Comparison of ENCODE assay signal across 18 cellular contexts in genomic region chr11:131430466-131431176, GRCh38.
DNase-seq lines count a peak whose midpoint lies in the region; ATAC-seq, FAIRE-seq and TF ChIP-seq lines count a peak whose summit lies in the region.
"Had no signal": no experiment of that assay in that cellular context is flagged by ENCODE, and none has a peak within 500 bp of the region (broad histone marks: within the 10 kb centered on the region; RNA-seq: fewer than 3 reads in every experiment).

No MANE protein-coding gene starts in this region.

- peak overlapping the region; percentile 11 for H3K27ac ChIP-seq in AG04450 (ENCODE audit: low read depth, low read length)
- H3K27ac ChIP-seq: colonic mucosa, gastrocnemius medialis had no signal

- DNase-seq in AG04450 (ENCODE audit: low read depth, low spot score) (no peak), M059J (ENCODE audit: low read depth) (peak; percentile 4), bronchial epithelial cell (ENCODE audit: low read depth) (peak; percentile 86), kidney tubule cell (ENCODE audit: low spot score) (peak; percentile 20), NCI-H2107 treated with DMSO at 0.1 percent for 48 hours (lab: John Stamatoyannopoulos, UW; ENCODE audit: unreplicated experiment) (no peak)
- DNase-seq: activated CD4-positive, alpha-beta T cell treated with anti-CD3 and anti-CD28 coated beads, Interleukin-2, amount 10 ng/mL, durations not matched to agents 7 days and 5 days; activated naive CD4-positive, alpha-beta T cell; aorta; colonic mucosa; gastrocnemius medialis; H7; NCI-H1092 treated with DMSO at 0.1 percent for 48 hours; NCI-H774 had no signal

- no peaks in the 10 kb centered on the region for H3K27me3 ChIP-seq in AG04450 (ENCODE audit: control insufficient read depth, insufficient read depth, low read length)
- H3K27me3 ChIP-seq in bronchial epithelial cell (ENCODE audit: control insufficient read depth, insufficient read depth, low read length): no peaks in the 10 kb centered on the region
- H3K27me3 ChIP-seq: colonic mucosa, gastrocnemius medialis had no signal

- no peak for TF ChIP-seq CTCF in AG04450 (IDR thresholded peaks at IDR 0.05; ENCODE audit: low read depth, low read length)
- TF ChIP-seq CTCF in bronchial epithelial cell (IDR thresholded peaks at IDR 0.05; ENCODE audit: insufficient read depth, low read length, severe bottlenecking): no peak

- no peak for ATAC-seq in HG03469 (IDR thresholded peaks at IDR 0.05; ENCODE audit: unreplicated experiment)
- ATAC-seq in HG02571 (IDR thresholded peaks at IDR 0.05; ENCODE audit: unreplicated experiment): no peak
- ATAC-seq in GM18867 (IDR thresholded peaks at IDR 0.05; ENCODE audit: unreplicated experiment): no peak
- ATAC-seq: gastrocnemius medialis, K562 had no signal

- H3K9me3 ChIP-seq in AG04450 (ENCODE audit: control insufficient read depth, insufficient read depth, low read length): no peaks in the 10 kb centered on the region
- H3K9me3 ChIP-seq: colonic mucosa, gastrocnemius medialis had no signal

- POLR2A ChIA-PET in AG04450 (lab: Yijun Ruan, JAX): no interaction called here

- H3K4me3 ChIP-seq in AG04450 (ENCODE audit: low read depth, low read length): no peak overlapping the region
- no peak overlapping the region for H3K4me3 ChIP-seq in bronchial epithelial cell (ENCODE audit: low read depth, low read length)
- H3K4me3 ChIP-seq: colonic mucosa, gastrocnemius medialis, K562 had no signal

- no peaks in the 10 kb centered on the region for H3K36me3 ChIP-seq in bronchial epithelial cell (ENCODE audit: control insufficient read depth, insufficient read depth, low read length)
- H3K36me3 ChIP-seq: colonic mucosa, gastrocnemius medialis had no signal

- peak; percentile 64 for FAIRE-seq in bronchial epithelial cell (lab: Jason Lieb, UNC)
- FAIRE-seq: K562, TTC549 had no signal

- CTCF ChIA-PET in AG04450 (lab: Charles Lee): no interaction called here

Comparison
In these comparisons a context has a peak if more than half of its experiments do, and no peak if none do; other contexts are left out.
1. DNase-seq: peak in M059J (single experiment), bronchial epithelial cell (single experiment) and kidney tubule cell (single experiment); none in AG04450 (single experiment) and NCI-H2107 treated with DMSO at 0.1 percent for 48 hours (single experiment).